ENCODE assay signal across 8 cellular contexts in genomic region chr9:7974335-7975005, GRCh38.
DNase-seq lines count a peak whose midpoint lies in the region; ATAC-seq and TF ChIP-seq lines count a peak whose summit lies in the region.

No MANE protein-coding gene starts in this region.

- H3K4me3 ChIP-seq in right lobe of liver (no peak overlapping the region), gastrocnemius medialis (no peak overlapping the region)

- H3K36me3 Mint-ChIP-seq in activated CD8-positive, alpha-beta memory T cell treated with anti-CD3 and anti-CD28 coated beads, Interleukin-2, amount 10 ng/mL, durations not matched to agents 7 days and 5 days: peaks cover 5% of the 10 kb centered on the region
- H3K36me3 Mint-ChIP-seq in WTC11: no peaks in the 10 kb centered on the region
- H3K36me3 Mint-ChIP-seq in stimulated activated naive B cell treated with anti-CD40 and anti-IgM and Interleukin-4, amounts not matched to agents 10 μg/mL and 1 μg/mL and 100 μg/mL, for 72 hours: no peaks in the 10 kb centered on the region

- POLR2A ChIA-PET in WTC11 (lab: Charles Lee): no interaction called here

- peaks cover 44% of the 10 kb centered on the region for H3K4me1 Mint-ChIP-seq in activated CD8-positive, alpha-beta memory T cell treated with anti-CD3 and anti-CD28 coated beads, Interleukin-2, amount 10 ng/mL, durations not matched to agents 7 days and 5 days
- peaks cover 5% of the 10 kb centered on the region for H3K4me1 Mint-ChIP-seq in WTC11
- H3K4me1 Mint-ChIP-seq in stimulated activated naive B cell treated with anti-CD40 and anti-IgM and Interleukin-4, amounts not matched to agents 10 μg/mL and 1 μg/mL and 100 μg/mL, for 72 hours: peaks cover 25 to 52% of the 10 kb centered on the region in 2 donors

- H3K9me3 ChIP-seq in right lobe of liver (no peaks in the 10 kb centered on the region), gastrocnemius medialis (no peaks in the 10 kb centered on the region)

- CTCF ChIA-PET in activated CD8-positive, alpha-beta memory T cell treated with anti-CD3 and anti-CD28 coated beads, Interleukin-2, amount 10 ng/mL, durations not matched to agents 7 days and 5 days (lab: Charles Lee): no interaction called here
- CTCF ChIA-PET in WTC11 (lab: Charles Lee): no interaction called here

- TF ChIP-seq POLR2A in right lobe of liver (IDR thresholded peaks at IDR 0.05) (no peak), gastrocnemius medialis (IDR thresholded peaks at IDR 0.05) (no peak)

- H3K36me3 ChIP-seq in right lobe of liver: no peaks in the 10 kb centered on the region
- no peaks in the 10 kb centered on the region for H3K36me3 ChIP-seq in gastrocnemius medialis

- TF ChIP-seq CTCF in WTC11 (IDR thresholded peaks at IDR 0.05) (no peak), right lobe of liver (IDR thresholded peaks at IDR 0.05) (no peak), gastrocnemius medialis (IDR thresholded peaks at IDR 0.05 in 4 of 5, conservative IDR thresholded peaks at IDR 0.05 in 1 of 5) (no peak)

- WGBS in right lobe of liver (ENCODE audit: insufficient coverage, low coverage, low lambda C conversion rate, missing lambda C conversion rate): 22% methylated on average over 5 of the region's 5 CpGs

- no peak overlapping the region for H3K4me3 Mint-ChIP-seq in activated CD8-positive, alpha-beta memory T cell treated with anti-CD3 and anti-CD28 coated beads, Interleukin-2, amount 10 ng/mL, durations not matched to agents 7 days and 5 days
- no peak overlapping the region for H3K4me3 Mint-ChIP-seq in WTC11
- H3K4me3 Mint-ChIP-seq in stimulated activated naive B cell treated with anti-CD40 and anti-IgM and Interleukin-4, amounts not matched to agents 10 μg/mL and 1 μg/mL and 100 μg/mL, for 72 hours: peak overlapping the region; percentile 39 to 40

- intact Hi-C loops in right lobe of liver (cut with DNase I): no loop called here
- intact Hi-C loops in gastrocnemius medialis (cut with DNase I; ENCODE audit: low total_unique reads): no loop called here

- peak overlapping the region; percentile 82 for H3K27ac Mint-ChIP-seq in activated CD8-positive, alpha-beta memory T cell treated with anti-CD3 and anti-CD28 coated beads, Interleukin-2, amount 10 ng/mL, durations not matched to agents 7 days and 5 days
- H3K27ac Mint-ChIP-seq in WTC11: peak overlapping the region; percentile 60; the same call in 1 of the 2 replicates
- peak overlapping the region; percentile 91 for H3K27ac Mint-ChIP-seq in stimulated activated naive B cell treated with anti-CD40 and anti-IgM and Interleukin-4, amounts not matched to agents 10 μg/mL and 1 μg/mL and 100 μg/mL, for 72 hours

- no peak for ATAC-seq in activated CD8-positive, alpha-beta memory T cell treated with anti-CD3 and anti-CD28 coated beads, Interleukin-2, amount 10 ng/mL, durations not matched to agents 7 days and 5 days
- peak; percentile 13 for ATAC-seq in HG03175 (IDR thresholded peaks at IDR 0.05; ENCODE audit: unreplicated experiment)
- no peak for ATAC-seq in WTC11
- ATAC-seq in stimulated activated naive B cell treated with anti-CD40 and anti-IgM and Interleukin-4, amounts not matched to agents 10 μg/mL and 1 μg/mL and 100 μg/mL, for 72 hours (replicated peaks): peak; percentile 35 to 46
- no peak for ATAC-seq in HG02642 (IDR thresholded peaks at IDR 0.05; ENCODE audit: poor library complexity, unreplicated experiment)
- ATAC-seq in right lobe of liver: no peak
- ATAC-seq in gastrocnemius medialis: no peak

- H3K27ac ChIP-seq in right lobe of liver (no peak overlapping the region), gastrocnemius medialis (no peak overlapping the region)

- H3K27me3 Mint-ChIP-seq in activated CD8-positive, alpha-beta memory T cell treated with anti-CD3 and anti-CD28 coated beads, Interleukin-2, amount 10 ng/mL, durations not matched to agents 7 days and 5 days: no peaks in the 10 kb centered on the region
- H3K27me3 Mint-ChIP-seq in WTC11 (ENCODE audit: low read depth): no peaks in the 10 kb centered on the region
- H3K27me3 Mint-ChIP-seq in stimulated activated naive B cell treated with anti-CD40 and anti-IgM and Interleukin-4, amounts not matched to agents 10 μg/mL and 1 μg/mL and 100 μg/mL, for 72 hours: no peaks in the 10 kb centered on the region

- H3K4me1 ChIP-seq in right lobe of liver (no peaks in the 10 kb centered on the region), gastrocnemius medialis (no peaks in the 10 kb centered on the region)

- in situ Hi-C loops in gastrocnemius medialis (cut with MboI; ENCODE audit: low sequenced_read_pairs in 4 of 4): no loop called here

- H3K9me3 Mint-ChIP-seq in activated CD8-positive, alpha-beta memory T cell treated with anti-CD3 and anti-CD28 coated beads, Interleukin-2, amount 10 ng/mL, durations not matched to agents 7 days and 5 days (ENCODE audit: low read depth): no peaks in the 10 kb centered on the region
- no peaks in the 10 kb centered on the region for H3K9me3 Mint-ChIP-seq in WTC11
- H3K9me3 Mint-ChIP-seq in stimulated activated naive B cell treated with anti-CD40 and anti-IgM and Interleukin-4, amounts not matched to agents 10 μg/mL and 1 μg/mL and 100 μg/mL, for 72 hours: no peaks in the 10 kb centered on the region

- DNase-seq in activated CD8-positive, alpha-beta memory T cell treated with anti-CD3 and anti-CD28 coated beads, Interleukin-2, amount 10 ng/mL, durations not matched to agents 7 days and 5 days: peak; percentile 46
- no peak for DNase-seq in activated CD8-positive, alpha-beta memory T cell treated with anti-CD3 and anti-CD28 coated beads, Interleukin-2, amount 50 U/mL, for 4 hours
- DNase-seq in WTC11 (ENCODE audit: low spot score): no peak
- peak; percentile 21 for DNase-seq in stimulated activated naive B cell treated with anti-CD40 and anti-IgM and Interleukin-4, amounts not matched to agents 10 μg/mL and 1 μg/mL and 100 μg/mL, for 72 hours
- no peak for DNase-seq in right lobe of liver
- no peak for DNase-seq in gastrocnemius medialis

- H3K27me3 ChIP-seq in right lobe of liver: no peaks in the 10 kb centered on the region
- H3K27me3 ChIP-seq in gastrocnemius medialis: no peaks in the 10 kb centered on the region

TF ChIP-seq in WTC11, 78 proteins besides CTCF, POLR2A, EP300 and RAD21:
- TF ChIP-seq ZMAT4 (CRISPR knock-in tag; IDR thresholded peaks at IDR 0.05) (no peak), HMGA2 (CRISPR knock-in tag; IDR thresholded peaks at IDR 0.05) (no peak), NFYB (CRISPR knock-in tag; conservative IDR thresholded peaks at IDR 0.05; ENCODE audit: low read depth) (no peak), FOXP1 (CRISPR knock-in tag; IDR thresholded peaks at IDR 0.05; ENCODE audit: borderline replicate concordance) (no peak), JAZF1 (CRISPR knock-in tag; IDR thresholded peaks at IDR 0.05) (no peak), ZNF416 (CRISPR knock-in tag; IDR thresholded peaks at IDR 0.05) (no peak), MAX (CRISPR knock-in tag; IDR thresholded peaks at IDR 0.05) (no peak), NR2C2 (CRISPR knock-in tag; IDR thresholded peaks at IDR 0.05) (no peak), HMGXB4 (CRISPR knock-in tag; IDR thresholded peaks at IDR 0.05) (no peak)

Comparison
In these comparisons a context has a peak if more than half of its experiments do, and no peak if none do; other contexts are left out.
1. DNase-seq: peak in activated CD8-positive, alpha-beta memory T cell treated with anti-CD3 and anti-CD28 coated beads, Interleukin-2, amount 10 ng/mL, durations not matched to agents 7 days and 5 days (single experiment) and stimulated activated naive B cell treated with anti-CD40 and anti-IgM and Interleukin-4, amounts not matched to agents 10 μg/mL and 1 μg/mL and 100 μg/mL, for 72 hours (single experiment); none in activated CD8-positive, alpha-beta memory T cell treated with anti-CD3 and anti-CD28 coated beads, Interleukin-2, amount 50 U/mL, for 4 hours (single experiment), WTC11 (single experiment), right lobe of liver (0 of 3) and gastrocnemius medialis (0 of 2).
2. ATAC-seq: peak in HG03175 (single experiment) and stimulated activated naive B cell treated with anti-CD40 and anti-IgM and Interleukin-4, amounts not matched to agents 10 μg/mL and 1 μg/mL and 100 μg/mL, for 72 hours (2 of 2); none in activated CD8-positive, alpha-beta memory T cell treated with anti-CD3 and anti-CD28 coated beads, Interleukin-2, amount 10 ng/mL, durations not matched to agents 7 days and 5 days (single experiment), WTC11 (single experiment), HG02642 (single experiment), right lobe of liver (0 of 4) and gastrocnemius medialis (0 of 2).
3. H3K4me3 Mint-ChIP-seq: peak in stimulated activated naive B cell treated with anti-CD40 and anti-IgM and Interleukin-4, amounts not matched to agents 10 μg/mL and 1 μg/mL and 100 μg/mL, for 72 hours (2 of 2); none in activated CD8-positive, alpha-beta memory T cell treated with anti-CD3 and anti-CD28 coated beads, Interleukin-2, amount 10 ng/mL, durations not matched to agents 7 days and 5 days (single experiment) and WTC11 (single experiment).
4. Peak in every context shown above with its lines, with median percentiles within 50 percentile points of each other: H3K27ac Mint-ChIP-seq.